In genomic region chr11:8345179-8345578, GRCh38 we compare ENCODE assay signal across 9 cellular contexts.
"Had no signal": no experiment of that assay in that cellular context is flagged by ENCODE, and none has a peak within 500 bp of the region (broad histone marks: within the 10 kb centered on the region; RNA-seq: fewer than 3 reads in every experiment).

No MANE protein-coding gene starts in this region.

- H3K4me3 ChIP-seq: GM23248, HAP-1 had no signal

- FAIRE-seq: H54, HepG2 had no signal

- H3K4me1 ChIP-seq: HAP-1 had no signal

- H3K9me3 Mint-ChIP-seq: HFFc6 had no signal

- H3K36me3 ChIP-seq: HAP-1 had no signal

- ATAC-seq: HCT116, HepG2 had no signal

- DNase-seq: GM23248, GOT3, HFFc6, KBM-7 had no signal

- H3K9ac ChIP-seq: GM23248 had no signal

- H3K27ac Mint-ChIP-seq: HFFc6 had no signal

- H2AFZ ChIP-seq: GM23248 had no signal

- H3K27ac ChIP-seq: GM23248, HL-60 had no signal

- H3K9me3 ChIP-seq: HAP-1 had no signal

- H3K4me3 Mint-ChIP-seq: HFFc6 had no signal
